In genomic region chr10:91712315-91712714, GRCh38 we compare ENCODE assay signal across 10 cellular contexts.
DNase-seq lines count a peak whose midpoint lies in the region; ATAC-seq and TF ChIP-seq lines count a peak whose summit lies in the region.
"Had no signal": no experiment of that assay in that cellular context is flagged by ENCODE, and none has a peak within 500 bp of the region (broad histone marks: within the 10 kb centered on the region; RNA-seq: fewer than 3 reads in every experiment).

No MANE protein-coding gene starts in this region.

- no peak overlapping the region for H2AK9ac ChIP-seq in IMR-90 (replicated peaks; ENCODE audit: low read depth, low read length, poor library complexity)

- no peaks in the 10 kb centered on the region for H3K36me3 ChIP-seq in IMR-90 (ENCODE audit: control insufficient read depth, insufficient read depth, low read length)

- 7% methylated on average over 2 of the region's 4 CpGs; no CpG with 5 or more reads in 1 of the 2 experiments for WGBS in IMR-90 (ENCODE audit: extremely low coverage in 2 of 2, insufficient read length in 1 of 2), 2 experiments

- H3K9me3 ChIP-seq in IMR-90 (ENCODE audit: control insufficient read depth, insufficient read depth, low read length), result no peaks in the 10 kb centered on the region

- TF ChIP-seq RAD21 in IMR-90 (IDR thresholded peaks at IDR 0.05; ENCODE audit: low read length), result no peak

- H3K4ac ChIP-seq in IMR-90 (ENCODE audit: low read depth, low read length), result no peak overlapping the region

- H3K23ac ChIP-seq in IMR-90 (ENCODE audit: low read depth, low read length), result no peak overlapping the region

- H3K79me1 ChIP-seq in IMR-90 (ENCODE audit: low read depth in 1 of 2, low read length in 2 of 2), result no peaks in the 10 kb centered on the region

- H2BK120ac ChIP-seq in IMR-90 (ENCODE audit: low read depth, low read length), result no peak overlapping the region

- peaks cover 3% of the 10 kb centered on the region; the same call in 1 of the 2 replicates for H3K27me3 ChIP-seq in IMR-90 (ENCODE audit: control insufficient read depth, insufficient read depth, low read length)

- peak overlapping the region; percentile 64 for H3K27ac Mint-ChIP-seq in osteocyte (ENCODE audit: unreplicated experiment)
- H3K27ac Mint-ChIP-seq: activated naive CD8-positive, alpha-beta T cell treated with anti-CD3 and anti-CD28 coated beads for 36 hours had no signal

- H4K5ac ChIP-seq in IMR-90 (ENCODE audit: low read depth, low read length), result no peak overlapping the region; the same call in 1 of the 2 replicates

- H2AFZ ChIP-seq in IMR-90 (replicated peaks; ENCODE audit: low read length, poor library complexity), result peak overlapping the region; percentile 58

- no peaks in the 10 kb centered on the region for H4K20me1 ChIP-seq in IMR-90 (ENCODE audit: insufficient read depth, low read length)

- no peak for DNase-seq in IMR-90
- DNase-seq in osteocyte (ENCODE audit: extremely low spot score, unreplicated experiment), result no peak
- DNase-seq in putamen (ENCODE audit: low spot score), result no peak
- no peak for DNase-seq in islet precursor cell
- DNase-seq in stimulated activated CD4-positive, alpha-beta T cell treated with anti-CD3 and anti-CD28 coated beads, Interleukin-2, amount 100 ng/mL, for 24 hours, result no peak
- DNase-seq in NCI-H526 treated with DMSO at 0.1 percent for 48 hours (lab: John Stamatoyannopoulos, UW), result no peak
- DNase-seq: activated CD4-positive, alpha-beta T cell treated with anti-CD3 and anti-CD28 coated beads for 1 hour; activated naive CD8-positive, alpha-beta T cell treated with anti-CD3 and anti-CD28 coated beads for 36 hours had no signal

- CTCF ChIA-PET in IMR-90 (lab: Yijun Ruan, JAX), result no interaction called here

- no peak overlapping the region for H2BK20ac ChIP-seq in IMR-90 (ENCODE audit: low read depth, low read length)

- no peak overlapping the region for H4K91ac ChIP-seq in IMR-90 (ENCODE audit: insufficient read depth, low read depth, low read length)

- no peak overlapping the region for H3K4me3 ChIP-seq in IMR-90 (ENCODE audit: insufficient read depth, low read depth, low read length)

- H3K4me1 ChIP-seq in IMR-90 (ENCODE audit: control insufficient read depth, insufficient read depth, low read length), result peaks cover 4% of the 10 kb centered on the region; the same call in 1 of the 2 replicates

- H3K9me3 Mint-ChIP-seq in osteocyte (ENCODE audit: unreplicated experiment), result peaks cover 4% of the 10 kb centered on the region
- H3K9me3 Mint-ChIP-seq: activated naive CD8-positive, alpha-beta T cell treated with anti-CD3 and anti-CD28 coated beads for 36 hours had no signal

- H3K9ac ChIP-seq in IMR-90 (ENCODE audit: low read depth, low read length), result peak overlapping the region; percentile 4; the same call in 1 of the 2 replicates

- no peak overlapping the region for H3K4me3 Mint-ChIP-seq in osteocyte (ENCODE audit: unreplicated experiment)
- H3K4me3 Mint-ChIP-seq: activated naive CD8-positive, alpha-beta T cell treated with anti-CD3 and anti-CD28 coated beads for 36 hours had no signal

- H2BK5ac ChIP-seq in IMR-90 (ENCODE audit: low read depth, low read length, poor library complexity, severe bottlenecking), result no peak overlapping the region

- no peaks in the 10 kb centered on the region for H3K27me3 Mint-ChIP-seq in osteocyte (ENCODE audit: unreplicated experiment)

- no peak overlapping the region for H3K27ac ChIP-seq in IMR-90 (ENCODE audit: insufficient read depth, low read length)

- H4K8ac ChIP-seq in IMR-90 (ENCODE audit: low read depth in 2 of 2, low read length in 2 of 2), result no peak overlapping the region

- BruUV-seq in IMR-90 (replicated peaks; lab: Mats Ljungman, UMichigan), result no TSS peak

- H3K4me2 ChIP-seq in IMR-90 (ENCODE audit: low read depth, low read length), result peak overlapping the region; percentile 19; the same call in 1 of the 2 replicates

- dilution Hi-C loops in IMR-90 (cut with HindIII; ENCODE audit: low sequenced_read_pairs, unreplicated experiment), result no loop called here

- peak overlapping the region; percentile 48; the same call in 1 of the 2 replicates for H3K18ac ChIP-seq in IMR-90 (ENCODE audit: low read depth, low read length)

- peaks cover 37% of the 10 kb centered on the region for H3K4me1 Mint-ChIP-seq in osteocyte (ENCODE audit: unreplicated experiment)
- H3K4me1 Mint-ChIP-seq: activated naive CD8-positive, alpha-beta T cell treated with anti-CD3 and anti-CD28 coated beads for 36 hours had no signal

- no peak overlapping the region for H2AK5ac ChIP-seq in IMR-90 (ENCODE audit: low read depth, low read length)

- in situ Hi-C loops in IMR-90 (cut with MboI; ENCODE audit: low sequenced_read_pairs), result no loop called here

- no peak for TF ChIP-seq POLR2A in IMR-90 (IDR thresholded peaks at IDR 0.05; ENCODE audit: low read depth, low read length)

- H2BK15ac ChIP-seq in IMR-90 (ENCODE audit: low read depth, low read length), result no peak overlapping the region

- H3K36me3 Mint-ChIP-seq in osteocyte (ENCODE audit: unreplicated experiment), result no peaks in the 10 kb centered on the region
- H3K36me3 Mint-ChIP-seq: activated naive CD8-positive, alpha-beta T cell treated with anti-CD3 and anti-CD28 coated beads for 36 hours had no signal

- POLR2A ChIA-PET in IMR-90 (lab: Charles Lee; ENCODE audit: unreplicated experiment), result no interaction called here

- H3K9me1 ChIP-seq in IMR-90 (ENCODE audit: insufficient read depth, low read length), result no peaks in the 10 kb centered on the region

- ATAC-seq in GM18909 (IDR thresholded peaks at IDR 0.05; ENCODE audit: poor library complexity, unreplicated experiment), result peak; percentile 68
- ATAC-seq in HG02610 (IDR thresholded peaks at IDR 0.05; ENCODE audit: unreplicated experiment), result peak; percentile 77
- peak; percentile 34; the same call in 1 of the 2 replicates for ATAC-seq in IMR-90 (ENCODE audit: low read depth)

- no peak overlapping the region for H3K14ac ChIP-seq in IMR-90 (replicated peaks; ENCODE audit: low read depth, low read length)

- TF ChIP-seq CTCF in IMR-90 (conservative IDR thresholded peaks at IDR 0.05; ENCODE audit: low read depth, low read length) (no peak), osteocyte (IDR thresholded peaks at IDR 0.05) (no peak)

- intact Hi-C loops in IMR-90 (cut with micrococcal nuclease), result no loop called here

- H3K56ac ChIP-seq in IMR-90 (ENCODE audit: extremely low read depth, insufficient read depth, low read length), result no peak overlapping the region

TF ChIP-seq in IMR-90, 13 proteins besides CTCF, POLR2A, EP300 and RAD21:
- TF ChIP-seq CEBPB (IDR thresholded peaks at IDR 0.05; ENCODE audit: low read depth, low read length) (no peak), BHLHE40 (IDR thresholded peaks at IDR 0.05; ENCODE audit: low read depth, low read length) (no peak), MAZ (IDR thresholded peaks at IDR 0.05; ENCODE audit: borderline replicate concordance, low read depth, low read length) (no peak), ELK1 (IDR thresholded peaks at IDR 0.05; ENCODE audit: borderline replicate concordance, low read depth, low read length) (no peak), NFE2L2 (IDR thresholded peaks at IDR 0.05; ENCODE audit: low read depth, low read length) (no peak), FOS (IDR thresholded peaks at IDR 0.05; ENCODE audit: low read depth, low read length) (no peak), RCOR1 (IDR thresholded peaks at IDR 0.05; ENCODE audit: insufficient replicate concordance, low read length) (no peak), CHD1 (IDR thresholded peaks at IDR 0.05; ENCODE audit: low read depth, low read length) (no peak), MXI1 (IDR thresholded peaks at IDR 0.05; ENCODE audit: borderline replicate concordance, low read depth, low read length) (no peak), SMC3 (IDR thresholded peaks at IDR 0.05; ENCODE audit: low read depth, low read length) (no peak), MAFK (IDR thresholded peaks at IDR 0.05; ENCODE audit: low read depth, low read length) (no peak), USF2 (IDR thresholded peaks at IDR 0.05; ENCODE audit: low read depth, low read length) (no peak), RFX5 (IDR thresholded peaks at IDR 0.05; ENCODE audit: low read depth, low read length) (no peak)
